ENCODE assay signal across 10 cellular contexts in the genomic region with DNA sequence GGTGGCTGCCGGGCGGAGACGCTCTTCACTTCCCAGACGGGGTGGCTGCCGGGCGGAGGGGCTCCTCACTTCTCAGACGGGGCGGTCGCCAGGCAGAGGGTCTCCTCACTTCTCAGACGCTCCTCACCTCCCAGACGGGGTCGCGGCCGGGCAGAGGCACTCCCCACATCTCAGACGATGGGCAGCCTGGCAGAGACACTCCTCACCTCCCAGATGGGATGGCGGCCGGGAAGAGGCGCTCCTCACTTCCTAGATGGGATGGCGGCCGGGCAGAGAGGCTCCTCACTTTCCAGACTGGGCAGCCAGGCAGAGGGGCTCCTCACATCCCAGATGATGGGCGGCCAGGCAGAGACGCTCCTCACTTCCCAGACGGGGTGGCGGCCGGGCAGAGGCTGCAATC. TPM values are rescaled to one million over a fixed set of nuclear protein-coding genes. Genes with fewer than 3 reads are reported as not detected.
"Had no signal": no experiment of that assay in that cellular context is flagged by ENCODE, and none has a peak within 500 bp of the region (broad histone marks: within the 10 kb centered on the region; RNA-seq: fewer than 3 reads in every experiment).

No MANE protein-coding gene starts in this region.

RNA-seq across cellular contexts. Expression of a gene that starts 28.4 kb away (rescaled TPM):
- total RNA-seq: activated naive CD4-positive, alpha-beta T cell treated with anti-CD3 and anti-CD28 coated beads for 36 hours; activated T-helper 17 cell treated with anti-CD3 and anti-CD28 coated beads, Interleukin-2, amount 50 U/mL, for 72 hours; adrenal gland; ascending aorta; astrocyte; breast epithelium; bronchial epithelial cell; cardiac muscle cell had no signal
- polyA plus RNA-seq: adipose tissue, adrenal gland, aorta had no signal
